Comparison of ENCODE assay signal across 1 cellular context in the genomic region with DNA sequence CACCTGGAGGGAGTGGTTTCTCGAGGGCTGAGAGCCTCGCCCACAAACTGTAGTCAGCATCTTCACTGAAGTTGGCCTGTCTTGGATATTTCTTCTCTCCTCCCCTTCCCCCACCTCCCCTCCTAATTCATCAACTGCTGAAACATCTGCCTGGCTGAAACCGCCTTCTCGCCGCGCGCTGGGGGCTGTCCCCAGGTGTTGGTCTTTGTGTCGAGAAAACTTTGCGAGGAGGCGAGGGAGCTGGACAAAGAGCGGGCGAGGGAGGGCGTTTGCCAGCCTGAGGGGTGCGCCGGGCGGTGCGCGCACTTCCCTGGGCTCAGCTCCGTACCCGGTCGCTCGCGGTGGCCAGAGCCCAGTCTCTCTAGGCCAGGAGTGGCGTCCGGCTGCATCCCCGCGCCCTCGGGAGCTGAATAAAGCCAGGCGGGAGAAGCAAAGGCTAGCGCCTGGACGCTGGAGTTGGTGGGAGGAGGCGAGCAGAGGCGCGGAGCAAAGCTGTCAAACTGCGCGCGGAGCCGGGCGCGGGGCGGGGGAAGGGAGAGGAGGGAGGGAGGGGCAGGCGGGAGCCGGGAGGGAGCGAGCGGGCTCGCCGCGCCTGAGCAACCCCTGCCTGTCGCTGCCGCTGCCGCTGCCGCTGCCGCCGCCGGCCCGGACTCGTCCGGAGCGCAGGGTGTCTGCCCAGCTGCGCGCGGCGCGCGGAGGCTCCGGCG.
TF ChIP-seq lines count a peak whose summit lies in the region.

A gene with protein sequence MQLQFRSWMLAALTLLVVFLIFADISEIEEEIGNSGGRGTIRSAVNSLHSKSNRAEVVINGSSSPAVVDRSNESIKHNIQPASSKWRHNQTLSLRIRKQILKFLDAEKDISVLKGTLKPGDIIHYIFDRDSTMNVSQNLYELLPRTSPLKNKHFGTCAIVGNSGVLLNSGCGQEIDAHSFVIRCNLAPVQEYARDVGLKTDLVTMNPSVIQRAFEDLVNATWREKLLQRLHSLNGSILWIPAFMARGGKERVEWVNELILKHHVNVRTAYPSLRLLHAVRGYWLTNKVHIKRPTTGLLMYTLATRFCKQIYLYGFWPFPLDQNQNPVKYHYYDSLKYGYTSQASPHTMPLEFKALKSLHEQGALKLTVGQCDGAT (plus strand): TSS at position 595 of the 707 bp plus-strand sequence. CDS start 184 bp downstream, outside the sequence.

TF ChIP-seq in WTC11, 78 proteins besides CTCF, POLR2A, EP300 and RAD21 (continues in another document):
- TF ChIP-seq, protein P1, sequence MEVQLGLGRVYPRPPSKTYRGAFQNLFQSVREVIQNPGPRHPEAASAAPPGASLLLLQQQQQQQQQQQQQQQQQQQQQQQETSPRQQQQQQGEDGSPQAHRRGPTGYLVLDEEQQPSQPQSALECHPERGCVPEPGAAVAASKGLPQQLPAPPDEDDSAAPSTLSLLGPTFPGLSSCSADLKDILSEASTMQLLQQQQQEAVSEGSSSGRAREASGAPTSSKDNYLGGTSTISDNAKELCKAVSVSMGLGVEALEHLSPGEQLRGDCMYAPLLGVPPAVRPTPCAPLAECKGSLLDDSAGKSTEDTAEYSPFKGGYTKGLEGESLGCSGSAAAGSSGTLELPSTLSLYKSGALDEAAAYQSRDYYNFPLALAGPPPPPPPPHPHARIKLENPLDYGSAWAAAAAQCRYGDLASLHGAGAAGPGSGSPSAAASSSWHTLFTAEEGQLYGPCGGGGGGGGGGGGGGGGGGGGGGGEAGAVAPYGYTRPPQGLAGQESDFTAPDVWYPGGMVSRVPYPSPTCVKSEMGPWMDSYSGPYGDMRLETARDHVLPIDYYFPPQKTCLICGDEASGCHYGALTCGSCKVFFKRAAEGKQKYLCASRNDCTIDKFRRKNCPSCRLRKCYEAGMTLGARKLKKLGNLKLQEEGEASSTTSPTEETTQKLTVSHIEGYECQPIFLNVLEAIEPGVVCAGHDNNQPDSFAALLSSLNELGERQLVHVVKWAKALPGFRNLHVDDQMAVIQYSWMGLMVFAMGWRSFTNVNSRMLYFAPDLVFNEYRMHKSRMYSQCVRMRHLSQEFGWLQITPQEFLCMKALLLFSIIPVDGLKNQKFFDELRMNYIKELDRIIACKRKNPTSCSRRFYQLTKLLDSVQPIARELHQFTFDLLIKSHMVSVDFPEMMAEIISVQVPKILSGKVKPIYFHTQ (CRISPR knock-in tag; IDR thresholded peaks at IDR 0.05): no peak
- no peak for TF ChIP-seq NR1H2 (CRISPR knock-in tag; IDR thresholded peaks at IDR 0.05)
- TF ChIP-seq, protein P2, sequence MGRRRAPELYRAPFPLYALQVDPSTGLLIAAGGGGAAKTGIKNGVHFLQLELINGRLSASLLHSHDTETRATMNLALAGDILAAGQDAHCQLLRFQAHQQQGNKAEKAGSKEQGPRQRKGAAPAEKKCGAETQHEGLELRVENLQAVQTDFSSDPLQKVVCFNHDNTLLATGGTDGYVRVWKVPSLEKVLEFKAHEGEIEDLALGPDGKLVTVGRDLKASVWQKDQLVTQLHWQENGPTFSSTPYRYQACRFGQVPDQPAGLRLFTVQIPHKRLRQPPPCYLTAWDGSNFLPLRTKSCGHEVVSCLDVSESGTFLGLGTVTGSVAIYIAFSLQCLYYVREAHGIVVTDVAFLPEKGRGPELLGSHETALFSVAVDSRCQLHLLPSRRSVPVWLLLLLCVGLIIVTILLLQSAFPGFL (CRISPR knock-in tag; IDR thresholded peaks at IDR 0.05; ENCODE audit: borderline replicate concordance): no peak
- no peak for TF ChIP-seq ETV6 (CRISPR knock-in tag; IDR thresholded peaks at IDR 0.05)
- TF ChIP-seq, protein P3, sequence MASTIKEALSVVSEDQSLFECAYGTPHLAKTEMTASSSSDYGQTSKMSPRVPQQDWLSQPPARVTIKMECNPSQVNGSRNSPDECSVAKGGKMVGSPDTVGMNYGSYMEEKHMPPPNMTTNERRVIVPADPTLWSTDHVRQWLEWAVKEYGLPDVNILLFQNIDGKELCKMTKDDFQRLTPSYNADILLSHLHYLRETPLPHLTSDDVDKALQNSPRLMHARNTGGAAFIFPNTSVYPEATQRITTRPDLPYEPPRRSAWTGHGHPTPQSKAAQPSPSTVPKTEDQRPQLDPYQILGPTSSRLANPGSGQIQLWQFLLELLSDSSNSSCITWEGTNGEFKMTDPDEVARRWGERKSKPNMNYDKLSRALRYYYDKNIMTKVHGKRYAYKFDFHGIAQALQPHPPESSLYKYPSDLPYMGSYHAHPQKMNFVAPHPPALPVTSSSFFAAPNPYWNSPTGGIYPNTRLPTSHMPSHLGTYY (CRISPR knock-in tag; IDR thresholded peaks at IDR 0.05): no peak
- TF ChIP-seq, protein P4, sequence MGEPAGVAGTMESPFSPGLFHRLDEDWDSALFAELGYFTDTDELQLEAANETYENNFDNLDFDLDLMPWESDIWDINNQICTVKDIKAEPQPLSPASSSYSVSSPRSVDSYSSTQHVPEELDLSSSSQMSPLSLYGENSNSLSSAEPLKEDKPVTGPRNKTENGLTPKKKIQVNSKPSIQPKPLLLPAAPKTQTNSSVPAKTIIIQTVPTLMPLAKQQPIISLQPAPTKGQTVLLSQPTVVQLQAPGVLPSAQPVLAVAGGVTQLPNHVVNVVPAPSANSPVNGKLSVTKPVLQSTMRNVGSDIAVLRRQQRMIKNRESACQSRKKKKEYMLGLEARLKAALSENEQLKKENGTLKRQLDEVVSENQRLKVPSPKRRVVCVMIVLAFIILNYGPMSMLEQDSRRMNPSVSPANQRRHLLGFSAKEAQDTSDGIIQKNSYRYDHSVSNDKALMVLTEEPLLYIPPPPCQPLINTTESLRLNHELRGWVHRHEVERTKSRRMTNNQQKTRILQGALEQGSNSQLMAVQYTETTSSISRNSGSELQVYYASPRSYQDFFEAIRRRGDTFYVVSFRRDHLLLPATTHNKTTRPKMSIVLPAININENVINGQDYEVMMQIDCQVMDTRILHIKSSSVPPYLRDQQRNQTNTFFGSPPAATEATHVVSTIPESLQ (CRISPR knock-in tag; IDR thresholded peaks at IDR 0.05): no peak
- TF ChIP-seq, protein P5, sequence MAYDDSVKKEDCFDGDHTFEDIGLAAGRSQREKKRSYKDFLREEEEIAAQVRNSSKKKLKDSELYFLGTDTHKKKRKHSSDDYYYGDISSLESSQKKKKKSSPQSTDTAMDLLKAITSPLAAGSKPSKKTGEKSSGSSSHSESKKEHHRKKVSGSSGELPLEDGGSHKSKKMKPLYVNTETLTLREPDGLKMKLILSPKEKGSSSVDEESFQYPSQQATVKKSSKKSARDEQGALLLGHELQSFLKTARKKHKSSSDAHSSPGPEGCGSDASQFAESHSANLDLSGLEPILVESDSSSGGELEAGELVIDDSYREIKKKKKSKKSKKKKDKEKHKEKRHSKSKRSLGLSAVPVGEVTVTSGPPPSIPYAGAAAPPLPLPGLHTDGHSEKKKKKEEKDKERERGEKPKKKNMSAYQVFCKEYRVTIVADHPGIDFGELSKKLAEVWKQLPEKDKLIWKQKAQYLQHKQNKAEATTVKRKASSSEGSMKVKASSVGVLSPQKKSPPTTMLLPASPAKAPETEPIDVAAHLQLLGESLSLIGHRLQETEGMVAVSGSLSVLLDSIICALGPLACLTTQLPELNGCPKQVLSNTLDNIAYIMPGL (CRISPR knock-in tag; IDR thresholded peaks at IDR 0.05): peak; percentile 63; the same call in 1 of the 2 replicates
- no peak for TF ChIP-seq SP1 (CRISPR knock-in tag; conservative IDR thresholded peaks at IDR 0.05)
- TF ChIP-seq, protein P6, sequence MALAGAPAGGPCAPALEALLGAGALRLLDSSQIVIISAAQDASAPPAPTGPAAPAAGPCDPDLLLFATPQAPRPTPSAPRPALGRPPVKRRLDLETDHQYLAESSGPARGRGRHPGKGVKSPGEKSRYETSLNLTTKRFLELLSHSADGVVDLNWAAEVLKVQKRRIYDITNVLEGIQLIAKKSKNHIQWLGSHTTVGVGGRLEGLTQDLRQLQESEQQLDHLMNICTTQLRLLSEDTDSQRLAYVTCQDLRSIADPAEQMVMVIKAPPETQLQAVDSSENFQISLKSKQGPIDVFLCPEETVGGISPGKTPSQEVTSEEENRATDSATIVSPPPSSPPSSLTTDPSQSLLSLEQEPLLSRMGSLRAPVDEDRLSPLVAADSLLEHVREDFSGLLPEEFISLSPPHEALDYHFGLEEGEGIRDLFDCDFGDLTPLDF (CRISPR knock-in tag; IDR thresholded peaks at IDR 0.05): no peak
- no peak for TF ChIP-seq EMX1 (CRISPR knock-in tag; IDR thresholded peaks at IDR 0.05)
- TF ChIP-seq NR2C2 (CRISPR knock-in tag; IDR thresholded peaks at IDR 0.05): no peak
- TF ChIP-seq FOXK1 (CRISPR knock-in tag; IDR thresholded peaks at IDR 0.05): no peak
- TF ChIP-seq, protein P7, sequence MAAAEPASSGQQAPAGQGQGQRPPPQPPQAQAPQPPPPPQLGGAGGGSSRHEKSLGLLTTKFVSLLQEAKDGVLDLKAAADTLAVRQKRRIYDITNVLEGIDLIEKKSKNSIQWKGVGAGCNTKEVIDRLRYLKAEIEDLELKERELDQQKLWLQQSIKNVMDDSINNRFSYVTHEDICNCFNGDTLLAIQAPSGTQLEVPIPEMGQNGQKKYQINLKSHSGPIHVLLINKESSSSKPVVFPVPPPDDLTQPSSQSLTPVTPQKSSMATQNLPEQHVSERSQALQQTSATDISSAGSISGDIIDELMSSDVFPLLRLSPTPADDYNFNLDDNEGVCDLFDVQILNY (CRISPR knock-in tag; IDR thresholded peaks at IDR 0.05): peak; percentile 36; the same call in 1 of the 2 replicates
- TF ChIP-seq, protein P8, sequence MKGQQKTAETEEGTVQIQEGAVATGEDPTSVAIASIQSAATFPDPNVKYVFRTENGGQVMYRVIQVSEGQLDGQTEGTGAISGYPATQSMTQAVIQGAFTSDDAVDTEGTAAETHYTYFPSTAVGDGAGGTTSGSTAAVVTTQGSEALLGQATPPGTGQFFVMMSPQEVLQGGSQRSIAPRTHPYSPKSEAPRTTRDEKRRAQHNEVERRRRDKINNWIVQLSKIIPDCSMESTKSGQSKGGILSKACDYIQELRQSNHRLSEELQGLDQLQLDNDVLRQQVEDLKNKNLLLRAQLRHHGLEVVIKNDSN (CRISPR knock-in tag; IDR thresholded peaks at IDR 0.05): no peak
- TF ChIP-seq, protein P9, sequence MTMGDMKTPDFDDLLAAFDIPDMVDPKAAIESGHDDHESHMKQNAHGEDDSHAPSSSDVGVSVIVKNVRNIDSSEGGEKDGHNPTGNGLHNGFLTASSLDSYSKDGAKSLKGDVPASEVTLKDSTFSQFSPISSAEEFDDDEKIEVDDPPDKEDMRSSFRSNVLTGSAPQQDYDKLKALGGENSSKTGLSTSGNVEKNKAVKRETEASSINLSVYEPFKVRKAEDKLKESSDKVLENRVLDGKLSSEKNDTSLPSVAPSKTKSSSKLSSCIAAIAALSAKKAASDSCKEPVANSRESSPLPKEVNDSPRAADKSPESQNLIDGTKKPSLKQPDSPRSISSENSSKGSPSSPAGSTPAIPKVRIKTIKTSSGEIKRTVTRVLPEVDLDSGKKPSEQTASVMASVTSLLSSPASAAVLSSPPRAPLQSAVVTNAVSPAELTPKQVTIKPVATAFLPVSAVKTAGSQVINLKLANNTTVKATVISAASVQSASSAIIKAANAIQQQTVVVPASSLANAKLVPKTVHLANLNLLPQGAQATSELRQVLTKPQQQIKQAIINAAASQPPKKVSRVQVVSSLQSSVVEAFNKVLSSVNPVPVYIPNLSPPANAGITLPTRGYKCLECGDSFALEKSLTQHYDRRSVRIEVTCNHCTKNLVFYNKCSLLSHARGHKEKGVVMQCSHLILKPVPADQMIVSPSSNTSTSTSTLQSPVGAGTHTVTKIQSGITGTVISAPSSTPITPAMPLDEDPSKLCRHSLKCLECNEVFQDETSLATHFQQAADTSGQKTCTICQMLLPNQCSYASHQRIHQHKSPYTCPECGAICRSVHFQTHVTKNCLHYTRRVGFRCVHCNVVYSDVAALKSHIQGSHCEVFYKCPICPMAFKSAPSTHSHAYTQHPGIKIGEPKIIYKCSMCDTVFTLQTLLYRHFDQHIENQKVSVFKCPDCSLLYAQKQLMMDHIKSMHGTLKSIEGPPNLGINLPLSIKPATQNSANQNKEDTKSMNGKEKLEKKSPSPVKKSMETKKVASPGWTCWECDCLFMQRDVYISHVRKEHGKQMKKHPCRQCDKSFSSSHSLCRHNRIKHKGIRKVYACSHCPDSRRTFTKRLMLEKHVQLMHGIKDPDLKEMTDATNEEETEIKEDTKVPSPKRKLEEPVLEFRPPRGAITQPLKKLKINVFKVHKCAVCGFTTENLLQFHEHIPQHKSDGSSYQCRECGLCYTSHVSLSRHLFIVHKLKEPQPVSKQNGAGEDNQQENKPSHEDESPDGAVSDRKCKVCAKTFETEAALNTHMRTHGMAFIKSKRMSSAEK (CRISPR knock-in tag; IDR thresholded peaks at IDR 0.05; ENCODE audit: borderline replicate concordance): no peak
- 0 out of 2 replicates have a peak, but pooled peaks have one; percentile 5 for TF ChIP-seq FOXP1 (CRISPR knock-in tag; IDR thresholded peaks at IDR 0.05; ENCODE audit: borderline replicate concordance)
- TF ChIP-seq NFATC4 (CRISPR knock-in tag; IDR thresholded peaks at IDR 0.05): no peak
- TF ChIP-seq, protein P10, sequence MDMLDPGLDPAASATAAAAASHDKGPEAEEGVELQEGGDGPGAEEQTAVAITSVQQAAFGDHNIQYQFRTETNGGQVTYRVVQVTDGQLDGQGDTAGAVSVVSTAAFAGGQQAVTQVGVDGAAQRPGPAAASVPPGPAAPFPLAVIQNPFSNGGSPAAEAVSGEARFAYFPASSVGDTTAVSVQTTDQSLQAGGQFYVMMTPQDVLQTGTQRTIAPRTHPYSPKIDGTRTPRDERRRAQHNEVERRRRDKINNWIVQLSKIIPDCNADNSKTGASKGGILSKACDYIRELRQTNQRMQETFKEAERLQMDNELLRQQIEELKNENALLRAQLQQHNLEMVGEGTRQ (CRISPR knock-in tag; IDR thresholded peaks at IDR 0.05): peak; percentile 18; the same call in 1 of the 2 replicates
- no peak for TF ChIP-seq IRF2 (CRISPR knock-in tag; IDR thresholded peaks at IDR 0.05; ENCODE audit: borderline replicate concordance, low read depth)
- TF ChIP-seq, protein P11, sequence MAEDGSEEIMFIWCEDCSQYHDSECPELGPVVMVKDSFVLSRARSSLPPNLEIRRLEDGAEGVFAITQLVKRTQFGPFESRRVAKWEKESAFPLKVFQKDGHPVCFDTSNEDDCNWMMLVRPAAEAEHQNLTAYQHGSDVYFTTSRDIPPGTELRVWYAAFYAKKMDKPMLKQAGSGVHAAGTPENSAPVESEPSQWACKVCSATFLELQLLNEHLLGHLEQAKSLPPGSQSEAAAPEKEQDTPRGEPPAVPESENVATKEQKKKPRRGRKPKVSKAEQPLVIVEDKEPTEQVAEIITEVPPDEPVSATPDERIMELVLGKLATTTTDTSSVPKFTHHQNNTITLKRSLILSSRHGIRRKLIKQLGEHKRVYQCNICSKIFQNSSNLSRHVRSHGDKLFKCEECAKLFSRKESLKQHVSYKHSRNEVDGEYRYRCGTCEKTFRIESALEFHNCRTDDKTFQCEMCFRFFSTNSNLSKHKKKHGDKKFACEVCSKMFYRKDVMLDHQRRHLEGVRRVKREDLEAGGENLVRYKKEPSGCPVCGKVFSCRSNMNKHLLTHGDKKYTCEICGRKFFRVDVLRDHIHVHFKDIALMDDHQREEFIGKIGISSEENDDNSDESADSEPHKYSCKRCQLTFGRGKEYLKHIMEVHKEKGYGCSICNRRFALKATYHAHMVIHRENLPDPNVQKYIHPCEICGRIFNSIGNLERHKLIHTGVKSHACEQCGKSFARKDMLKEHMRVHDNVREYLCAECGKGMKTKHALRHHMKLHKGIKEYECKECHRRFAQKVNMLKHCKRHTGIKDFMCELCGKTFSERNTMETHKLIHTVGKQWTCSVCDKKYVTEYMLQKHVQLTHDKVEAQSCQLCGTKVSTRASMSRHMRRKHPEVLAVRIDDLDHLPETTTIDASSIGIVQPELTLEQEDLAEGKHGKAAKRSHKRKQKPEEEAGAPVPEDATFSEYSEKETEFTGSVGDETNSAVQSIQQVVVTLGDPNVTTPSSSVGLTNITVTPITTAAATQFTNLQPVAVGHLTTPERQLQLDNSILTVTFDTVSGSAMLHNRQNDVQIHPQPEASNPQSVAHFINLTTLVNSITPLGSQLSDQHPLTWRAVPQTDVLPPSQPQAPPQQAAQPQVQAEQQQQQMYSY (CRISPR knock-in tag; IDR thresholded peaks at IDR 0.05): no peak
- TF ChIP-seq ZNF138 (CRISPR knock-in tag; conservative IDR thresholded peaks at IDR 0.05): no peak
